In the genomic region with DNA sequence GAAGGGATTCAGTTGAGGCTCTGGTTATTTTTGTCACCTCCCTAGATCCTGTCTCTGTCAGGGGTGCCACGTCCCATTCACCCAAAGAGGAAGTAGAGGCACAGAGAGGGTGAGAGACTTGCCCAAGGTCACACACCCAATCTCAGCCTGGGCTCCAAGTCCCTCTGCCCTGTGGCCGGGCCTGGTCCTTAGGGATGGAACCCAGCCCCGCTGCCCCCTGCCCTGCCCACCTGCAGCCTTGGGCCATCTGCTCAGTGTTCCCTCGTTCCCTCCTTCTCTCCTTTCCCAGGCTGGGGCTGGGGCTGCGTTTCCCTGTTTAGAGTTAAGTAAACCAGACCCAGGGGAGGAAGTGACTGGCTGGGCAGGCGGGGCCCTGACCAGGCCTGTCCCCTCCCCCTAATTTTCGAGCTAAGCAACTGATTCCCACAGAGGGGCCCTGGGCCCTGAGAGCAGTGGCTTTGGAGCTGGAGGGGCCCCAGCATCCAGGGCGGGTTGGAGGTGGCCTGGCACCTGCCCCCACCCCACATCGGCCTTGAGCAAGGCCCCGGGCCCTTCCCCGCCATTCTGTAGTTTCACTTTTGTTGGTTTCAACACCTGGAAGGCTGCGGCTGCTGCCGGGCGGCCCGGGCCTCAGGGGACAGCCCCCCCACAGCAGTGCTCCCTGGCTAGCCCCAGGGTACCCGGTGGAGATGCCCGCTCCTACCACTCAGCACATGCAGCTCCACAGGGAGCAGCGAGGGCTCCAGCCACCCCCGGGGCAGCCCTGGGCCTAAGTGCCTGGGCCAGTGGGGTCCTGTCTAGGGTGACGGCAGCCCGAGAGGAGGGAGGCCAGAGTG, we compare ENCODE assay signal across 1 cellular context.
TF ChIP-seq lines count a peak whose summit lies in the region.

No MANE protein-coding gene starts in this region.

TF ChIP-seq in HepG2, 621 proteins besides CTCF, POLR2A, EP300 and RAD21 (continued from another document and continues in another):
- TF ChIP-seq, protein P1, sequence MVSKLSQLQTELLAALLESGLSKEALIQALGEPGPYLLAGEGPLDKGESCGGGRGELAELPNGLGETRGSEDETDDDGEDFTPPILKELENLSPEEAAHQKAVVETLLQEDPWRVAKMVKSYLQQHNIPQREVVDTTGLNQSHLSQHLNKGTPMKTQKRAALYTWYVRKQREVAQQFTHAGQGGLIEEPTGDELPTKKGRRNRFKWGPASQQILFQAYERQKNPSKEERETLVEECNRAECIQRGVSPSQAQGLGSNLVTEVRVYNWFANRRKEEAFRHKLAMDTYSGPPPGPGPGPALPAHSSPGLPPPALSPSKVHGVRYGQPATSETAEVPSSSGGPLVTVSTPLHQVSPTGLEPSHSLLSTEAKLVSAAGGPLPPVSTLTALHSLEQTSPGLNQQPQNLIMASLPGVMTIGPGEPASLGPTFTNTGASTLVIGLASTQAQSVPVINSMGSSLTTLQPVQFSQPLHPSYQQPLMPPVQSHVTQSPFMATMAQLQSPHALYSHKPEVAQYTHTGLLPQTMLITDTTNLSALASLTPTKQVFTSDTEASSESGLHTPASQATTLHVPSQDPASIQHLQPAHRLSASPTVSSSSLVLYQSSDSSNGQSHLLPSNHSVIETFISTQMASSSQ (IDR thresholded peaks at IDR 0.05; ENCODE audit: low read depth) = no peak
- TF ChIP-seq, protein P1 (CRISPR knock-in tag; IDR thresholded peaks at IDR 0.05; ENCODE audit: borderline replicate concordance) = peak; percentile 28; the same call in 1 of the 2 replicates
- TF ChIP-seq ETV5 (CRISPR knock-in tag; IDR thresholded peaks at IDR 0.05; ENCODE audit: borderline replicate concordance) (peak; percentile 60; the same call in 1 of the 2 replicates), KLF12 (CRISPR knock-in tag; IDR thresholded peaks at IDR 0.05; ENCODE audit: borderline replicate concordance) (no peak), RFXAP (CRISPR knock-in tag; IDR thresholded peaks at IDR 0.05; ENCODE audit: borderline replicate concordance) (0 out of 2 replicates have a peak, but pooled peaks have one; percentile 23), ZFP41 (CRISPR knock-in tag; IDR thresholded peaks at IDR 0.05; ENCODE audit: borderline replicate concordance) (no peak), HES4 (CRISPR knock-in tag; IDR thresholded peaks at IDR 0.05; ENCODE audit: borderline replicate concordance) (no peak), SMYD3 (CRISPR knock-in tag; IDR thresholded peaks at IDR 0.05) (no peak), NRL (CRISPR knock-in tag; IDR thresholded peaks at IDR 0.05; ENCODE audit: borderline replicate concordance) (peak; percentile 45; the same call in 1 of the 2 replicates), LCORL (IDR thresholded peaks at IDR 0.05) (no peak), LCORL (CRISPR knock-in tag; IDR thresholded peaks at IDR 0.05) (peak; percentile 84), MAFK (conservative IDR thresholded peaks at IDR 0.05 in 1 of 2, IDR thresholded peaks at IDR 0.05 in 1 of 2; ENCODE audit: low read length in 2 of 2) (no peak), ZNF350 (CRISPR knock-in tag; IDR thresholded peaks at IDR 0.05; ENCODE audit: borderline replicate concordance, low read depth) (peak; percentile 69; the same call in 1 of the 2 replicates), ZNF230 (CRISPR knock-in tag; IDR thresholded peaks at IDR 0.05) (no peak), ZNF124 (CRISPR knock-in tag; IDR thresholded peaks at IDR 0.05) (no peak), ZKSCAN1 (IDR thresholded peaks at IDR 0.05; ENCODE audit: low read length) (no peak), PAWR (CRISPR knock-in tag; IDR thresholded peaks at IDR 0.05; ENCODE audit: borderline replicate concordance) (no peak), ZNF619 (CRISPR knock-in tag; IDR thresholded peaks at IDR 0.05) (no peak), ZNF292 (CRISPR knock-in tag; IDR thresholded peaks at IDR 0.05; ENCODE audit: borderline replicate concordance, low read depth) (peak; percentile 50; the same call in 1 of the 2 replicates), MZF1 (CRISPR knock-in tag; IDR thresholded peaks at IDR 0.05; ENCODE audit: borderline replicate concordance) (0 out of 2 replicates have a peak, but pooled peaks have one; percentile 67)
- TF ChIP-seq, protein P2, sequence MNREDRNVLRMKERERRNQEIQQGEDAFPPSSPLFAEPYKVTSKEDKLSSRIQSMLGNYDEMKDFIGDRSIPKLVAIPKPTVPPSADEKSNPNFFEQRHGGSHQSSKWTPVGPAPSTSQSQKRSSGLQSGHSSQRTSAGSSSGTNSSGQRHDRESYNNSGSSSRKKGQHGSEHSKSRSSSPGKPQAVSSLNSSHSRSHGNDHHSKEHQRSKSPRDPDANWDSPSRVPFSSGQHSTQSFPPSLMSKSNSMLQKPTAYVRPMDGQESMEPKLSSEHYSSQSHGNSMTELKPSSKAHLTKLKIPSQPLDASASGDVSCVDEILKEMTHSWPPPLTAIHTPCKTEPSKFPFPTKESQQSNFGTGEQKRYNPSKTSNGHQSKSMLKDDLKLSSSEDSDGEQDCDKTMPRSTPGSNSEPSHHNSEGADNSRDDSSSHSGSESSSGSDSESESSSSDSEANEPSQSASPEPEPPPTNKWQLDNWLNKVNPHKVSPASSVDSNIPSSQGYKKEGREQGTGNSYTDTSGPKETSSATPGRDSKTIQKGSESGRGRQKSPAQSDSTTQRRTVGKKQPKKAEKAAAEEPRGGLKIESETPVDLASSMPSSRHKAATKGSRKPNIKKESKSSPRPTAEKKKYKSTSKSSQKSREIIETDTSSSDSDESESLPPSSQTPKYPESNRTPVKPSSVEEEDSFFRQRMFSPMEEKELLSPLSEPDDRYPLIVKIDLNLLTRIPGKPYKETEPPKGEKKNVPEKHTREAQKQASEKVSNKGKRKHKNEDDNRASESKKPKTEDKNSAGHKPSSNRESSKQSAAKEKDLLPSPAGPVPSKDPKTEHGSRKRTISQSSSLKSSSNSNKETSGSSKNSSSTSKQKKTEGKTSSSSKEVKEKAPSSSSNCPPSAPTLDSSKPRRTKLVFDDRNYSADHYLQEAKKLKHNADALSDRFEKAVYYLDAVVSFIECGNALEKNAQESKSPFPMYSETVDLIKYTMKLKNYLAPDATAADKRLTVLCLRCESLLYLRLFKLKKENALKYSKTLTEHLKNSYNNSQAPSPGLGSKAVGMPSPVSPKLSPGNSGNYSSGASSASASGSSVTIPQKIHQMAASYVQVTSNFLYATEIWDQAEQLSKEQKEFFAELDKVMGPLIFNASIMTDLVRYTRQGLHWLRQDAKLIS (CRISPR knock-in tag; IDR thresholded peaks at IDR 0.05) = no peak
- TF ChIP-seq, protein P3, sequence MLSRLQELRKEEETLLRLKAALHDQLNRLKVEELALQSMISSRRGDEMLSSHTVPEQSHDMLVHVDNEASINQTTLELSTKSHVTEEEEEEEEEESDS (CRISPR knock-in tag; IDR thresholded peaks at IDR 0.05; ENCODE audit: borderline replicate concordance) = no peak
- TF ChIP-seq, protein P4, sequence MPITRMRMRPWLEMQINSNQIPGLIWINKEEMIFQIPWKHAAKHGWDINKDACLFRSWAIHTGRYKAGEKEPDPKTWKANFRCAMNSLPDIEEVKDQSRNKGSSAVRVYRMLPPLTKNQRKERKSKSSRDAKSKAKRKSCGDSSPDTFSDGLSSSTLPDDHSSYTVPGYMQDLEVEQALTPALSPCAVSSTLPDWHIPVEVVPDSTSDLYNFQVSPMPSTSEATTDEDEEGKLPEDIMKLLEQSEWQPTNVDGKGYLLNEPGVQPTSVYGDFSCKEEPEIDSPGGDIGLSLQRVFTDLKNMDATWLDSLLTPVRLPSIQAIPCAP (CRISPR knock-in tag; IDR thresholded peaks at IDR 0.05; ENCODE audit: low read depth) = peak; percentile 84; the same call in 1 of the 2 replicates
- TF ChIP-seq, protein P5, sequence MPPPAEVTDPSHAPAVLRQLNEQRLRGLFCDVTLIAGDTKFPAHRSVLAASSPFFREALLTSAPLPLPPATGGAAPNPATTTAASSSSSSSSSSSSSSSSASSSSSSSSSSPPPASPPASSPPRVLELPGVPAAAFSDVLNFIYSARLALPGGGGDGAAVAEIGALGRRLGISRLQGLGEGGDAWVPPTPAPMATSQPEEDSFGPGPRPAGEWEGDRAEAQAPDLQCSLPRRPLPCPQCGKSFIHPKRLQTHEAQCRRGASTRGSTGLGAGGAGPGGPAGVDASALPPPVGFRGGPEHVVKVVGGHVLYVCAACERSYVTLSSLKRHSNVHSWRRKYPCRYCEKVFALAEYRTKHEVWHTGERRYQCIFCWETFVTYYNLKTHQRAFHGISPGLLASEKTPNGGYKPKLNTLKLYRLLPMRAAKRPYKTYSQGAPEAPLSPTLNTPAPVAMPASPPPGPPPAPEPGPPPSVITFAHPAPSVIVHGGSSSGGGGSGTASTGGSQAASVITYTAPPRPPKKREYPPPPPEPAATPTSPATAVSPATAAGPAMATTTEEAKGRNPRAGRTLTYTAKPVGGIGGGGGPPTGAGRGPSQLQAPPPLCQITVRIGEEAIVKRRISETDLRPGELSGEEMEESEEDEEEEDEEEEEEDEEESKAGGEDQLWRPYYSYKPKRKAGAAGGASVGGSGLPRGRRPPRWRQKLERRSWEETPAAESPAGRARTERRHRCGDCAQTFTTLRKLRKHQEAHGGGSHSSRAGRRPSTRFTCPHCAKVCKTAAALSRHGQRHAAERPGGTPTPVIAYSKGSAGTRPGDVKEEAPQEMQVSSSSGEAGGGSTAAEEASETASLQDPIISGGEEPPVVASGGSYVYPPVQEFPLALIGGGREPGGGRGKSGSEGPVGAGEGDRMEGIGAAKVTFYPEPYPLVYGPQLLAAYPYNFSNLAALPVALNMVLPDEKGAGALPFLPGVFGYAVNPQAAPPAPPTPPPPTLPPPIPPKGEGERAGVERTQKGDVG (CRISPR knock-in tag; IDR thresholded peaks at IDR 0.05; ENCODE audit: borderline replicate concordance) = no peak; the same call in 1 of the 2 replicates
- TF ChIP-seq, protein P6, sequence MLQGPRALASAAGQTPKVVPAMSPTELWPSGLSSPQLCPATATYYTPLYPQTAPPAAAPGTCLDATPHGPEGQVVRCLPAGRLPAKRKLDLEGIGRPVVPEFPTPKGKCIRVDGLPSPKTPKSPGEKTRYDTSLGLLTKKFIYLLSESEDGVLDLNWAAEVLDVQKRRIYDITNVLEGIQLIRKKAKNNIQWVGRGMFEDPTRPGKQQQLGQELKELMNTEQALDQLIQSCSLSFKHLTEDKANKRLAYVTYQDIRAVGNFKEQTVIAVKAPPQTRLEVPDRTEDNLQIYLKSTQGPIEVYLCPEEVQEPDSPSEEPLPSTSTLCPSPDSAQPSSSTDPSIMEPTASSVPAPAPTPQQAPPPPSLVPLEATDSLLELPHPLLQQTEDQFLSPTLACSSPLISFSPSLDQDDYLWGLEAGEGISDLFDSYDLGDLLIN (CRISPR knock-in tag; IDR thresholded peaks at IDR 0.05; ENCODE audit: borderline replicate concordance) = no peak
- TF ChIP-seq, protein P7, sequence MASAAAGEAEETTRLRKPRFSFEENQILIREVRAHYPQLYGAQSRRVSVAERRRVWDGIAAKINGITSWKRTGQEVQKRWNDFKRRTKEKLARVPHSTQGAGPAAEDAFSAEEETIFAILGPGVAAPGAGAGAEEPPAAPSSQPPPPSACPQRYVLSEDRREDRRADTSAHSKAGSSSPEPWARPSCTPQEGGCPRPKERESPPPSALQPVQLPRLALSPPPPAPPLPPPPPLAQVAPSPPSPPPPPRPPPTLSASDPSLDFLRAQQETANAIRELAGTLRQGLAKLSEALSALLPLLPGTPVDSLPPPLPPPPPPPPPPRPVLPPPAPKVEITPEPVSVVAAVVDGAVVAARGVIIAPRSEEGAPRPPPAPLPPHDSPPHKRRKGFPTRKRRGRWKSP (CRISPR knock-in tag; IDR thresholded peaks at IDR 0.05) = 0 out of 2 replicates have a peak, but pooled peaks have one; percentile 24
- TF ChIP-seq, protein P8, sequence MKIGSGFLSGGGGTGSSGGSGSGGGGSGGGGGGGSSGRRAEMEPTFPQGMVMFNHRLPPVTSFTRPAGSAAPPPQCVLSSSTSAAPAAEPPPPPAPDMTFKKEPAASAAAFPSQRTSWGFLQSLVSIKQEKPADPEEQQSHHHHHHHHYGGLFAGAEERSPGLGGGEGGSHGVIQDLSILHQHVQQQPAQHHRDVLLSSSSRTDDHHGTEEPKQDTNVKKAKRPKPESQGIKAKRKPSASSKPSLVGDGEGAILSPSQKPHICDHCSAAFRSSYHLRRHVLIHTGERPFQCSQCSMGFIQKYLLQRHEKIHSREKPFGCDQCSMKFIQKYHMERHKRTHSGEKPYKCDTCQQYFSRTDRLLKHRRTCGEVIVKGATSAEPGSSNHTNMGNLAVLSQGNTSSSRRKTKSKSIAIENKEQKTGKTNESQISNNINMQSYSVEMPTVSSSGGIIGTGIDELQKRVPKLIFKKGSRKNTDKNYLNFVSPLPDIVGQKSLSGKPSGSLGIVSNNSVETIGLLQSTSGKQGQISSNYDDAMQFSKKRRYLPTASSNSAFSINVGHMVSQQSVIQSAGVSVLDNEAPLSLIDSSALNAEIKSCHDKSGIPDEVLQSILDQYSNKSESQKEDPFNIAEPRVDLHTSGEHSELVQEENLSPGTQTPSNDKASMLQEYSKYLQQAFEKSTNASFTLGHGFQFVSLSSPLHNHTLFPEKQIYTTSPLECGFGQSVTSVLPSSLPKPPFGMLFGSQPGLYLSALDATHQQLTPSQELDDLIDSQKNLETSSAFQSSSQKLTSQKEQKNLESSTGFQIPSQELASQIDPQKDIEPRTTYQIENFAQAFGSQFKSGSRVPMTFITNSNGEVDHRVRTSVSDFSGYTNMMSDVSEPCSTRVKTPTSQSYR (CRISPR knock-in tag; IDR thresholded peaks at IDR 0.05; ENCODE audit: borderline replicate concordance) = peak; percentile 53; the same call in 1 of the 2 replicates
- TF ChIP-seq, protein P9, sequence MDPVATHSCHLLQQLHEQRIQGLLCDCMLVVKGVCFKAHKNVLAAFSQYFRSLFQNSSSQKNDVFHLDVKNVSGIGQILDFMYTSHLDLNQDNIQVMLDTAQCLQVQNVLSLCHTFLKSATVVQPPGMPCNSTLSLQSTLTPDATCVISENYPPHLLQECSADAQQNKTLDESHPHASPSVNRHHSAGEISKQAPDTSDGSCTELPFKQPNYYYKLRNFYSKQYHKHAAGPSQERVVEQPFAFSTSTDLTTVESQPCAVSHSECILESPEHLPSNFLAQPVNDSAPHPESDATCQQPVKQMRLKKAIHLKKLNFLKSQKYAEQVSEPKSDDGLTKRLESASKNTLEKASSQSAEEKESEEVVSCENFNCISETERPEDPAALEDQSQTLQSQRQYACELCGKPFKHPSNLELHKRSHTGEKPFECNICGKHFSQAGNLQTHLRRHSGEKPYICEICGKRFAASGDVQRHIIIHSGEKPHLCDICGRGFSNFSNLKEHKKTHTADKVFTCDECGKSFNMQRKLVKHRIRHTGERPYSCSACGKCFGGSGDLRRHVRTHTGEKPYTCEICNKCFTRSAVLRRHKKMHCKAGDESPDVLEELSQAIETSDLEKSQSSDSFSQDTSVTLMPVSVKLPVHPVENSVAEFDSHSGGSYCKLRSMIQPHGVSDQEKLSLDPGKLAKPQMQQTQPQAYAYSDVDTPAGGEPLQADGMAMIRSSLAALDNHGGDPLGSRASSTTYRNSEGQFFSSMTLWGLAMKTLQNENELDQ (CRISPR knock-in tag; IDR thresholded peaks at IDR 0.05; ENCODE audit: borderline replicate concordance) = no peak
